24 cellular contexts compared by ENCODE assay signal in genomic region chr1:54345116-54345515, GRCh38.
"Had no signal": no experiment of that assay in that cellular context is flagged by ENCODE, and none has a peak within 500 bp of the region (broad histone marks: within the 10 kb centered on the region; RNA-seq: fewer than 3 reads in every experiment).

No MANE protein-coding gene starts in this region.

- H3K4me3 ChIP-seq: breast epithelium, skin epidermis, testis, vagina had no signal

- H3K27ac Mint-ChIP-seq: activated CD4-positive, alpha-beta memory T cell treated with anti-CD3 and anti-CD28 coated beads for 36 hours; activated CD4-positive, alpha-beta T cell treated with anti-CD3 and anti-CD28 coated beads, Interleukin-2, amount 10 ng/mL, durations not matched to agents 24 days and 14 days; activated T-helper 17 cell treated with anti-CD3 and anti-CD28 coated beads, Interleukin-2, amount 50 U/mL, for 72 hours had no signal

- H3K4me3 Mint-ChIP-seq: activated CD4-positive, alpha-beta memory T cell treated with anti-CD3 and anti-CD28 coated beads for 36 hours; activated CD4-positive, alpha-beta T cell treated with anti-CD3 and anti-CD28 coated beads, Interleukin-2, amount 10 ng/mL, durations not matched to agents 24 days and 14 days; activated T-cell treated with anti-CD3 and anti-CD28 coated beads, Interleukin-2, amount 50 U/mL, for 24 hours; activated T-helper 17 cell treated with anti-CD3 and anti-CD28 coated beads, Interleukin-2, amount 50 U/mL, for 72 hours; central memory CD8-positive, alpha-beta T cell; T-cell had no signal

- H3K36me3 ChIP-seq: breast epithelium, vagina had no signal

- DNase-seq: activated CD4-positive, alpha-beta memory T cell treated with anti-CD3 and anti-CD28 coated beads for 36 hours; activated CD4-positive, alpha-beta T cell treated with anti-CD3 and anti-CD28 coated beads, Interleukin-2, amount 10 ng/mL, durations not matched to agents 24 days and 14 days; activated CD4-positive, CD25-positive, alpha-beta regulatory T cell treated with anti-CD3 and anti-CD28 coated beads, Interleukin-2, amount 50 U/mL, for 72 hours; activated CD8-positive, alpha-beta memory T cell treated with anti-CD3 and anti-CD28 coated beads, Interleukin-2, amount 50 U/mL, for 48 hours; activated gamma-delta T cell treated with Interleukin-2 at 50 U/mL for 16 hours; activated naive CD4-positive, alpha-beta T cell treated with anti-CD3 and anti-CD28 coated beads, Interleukin-2, amount 50 U/mL, for 16 hours; activated T-cell treated with anti-CD3 and anti-CD28 coated beads, Interleukin-2, amount 50 U/mL, for 24 hours; effector CD4-positive, alpha-beta T cell; islet precursor cell; mammary epithelial cell; naive thymus-derived CD4-positive, alpha-beta T cell; stimulated activated CD4-positive, alpha-beta T cell treated with anti-CD3 and anti-CD28 coated beads, Interleukin-12 subunit alpha, Interleukin-12 subunit beta, amount 100 ng/mL, for 4 hours; stimulated activated CD4-positive, alpha-beta T cell treated with anti-CD3 and anti-CD28 coated beads, Interleukin-4, amount 100 ng/mL, for 1 hour; stimulated activated naive CD8-positive, alpha-beta T cell treated with anti-CD3 and anti-CD28 coated beads, Interleukin-15, Interleukin-2, amounts not matched to agents 100 U/mL and 50 U/mL, for 24 hours; T-cell; testis; trophoblast cell had no signal

- H3K27me3 ChIP-seq: breast epithelium, testis, vagina had no signal

- H3K36me3 Mint-ChIP-seq: activated CD4-positive, alpha-beta memory T cell treated with anti-CD3 and anti-CD28 coated beads for 36 hours had no signal

- H3K9me3 ChIP-seq: breast epithelium, testis, vagina had no signal

- H3K27me3 Mint-ChIP-seq: activated CD4-positive, alpha-beta memory T cell treated with anti-CD3 and anti-CD28 coated beads for 36 hours; activated CD4-positive, alpha-beta T cell treated with anti-CD3 and anti-CD28 coated beads, Interleukin-2, amount 10 ng/mL, durations not matched to agents 24 days and 14 days; activated T-cell treated with anti-CD3 and anti-CD28 coated beads, Interleukin-2, amount 50 U/mL, for 24 hours; activated T-helper 17 cell treated with anti-CD3 and anti-CD28 coated beads, Interleukin-2, amount 50 U/mL, for 72 hours; central memory CD8-positive, alpha-beta T cell; naive thymus-derived CD4-positive, alpha-beta T cell; T-cell had no signal

- ATAC-seq: activated T-helper 17 cell treated with anti-CD3 and anti-CD28 coated beads, Interleukin-2, amount 50 U/mL, for 72 hours; naive thymus-derived CD4-positive, alpha-beta T cell; sciatic nerve; stimulated activated naive CD8-positive, alpha-beta T cell treated with anti-CD3 and anti-CD28 coated beads, Interleukin-15, Interleukin-2, amounts not matched to agents 100 U/mL and 50 U/mL, for 24 hours; T-cell had no signal

- H3K9me3 Mint-ChIP-seq: activated CD4-positive, alpha-beta memory T cell treated with anti-CD3 and anti-CD28 coated beads for 36 hours; activated CD4-positive, alpha-beta T cell treated with anti-CD3 and anti-CD28 coated beads, Interleukin-2, amount 10 ng/mL, durations not matched to agents 24 days and 14 days; activated T-cell treated with anti-CD3 and anti-CD28 coated beads, Interleukin-2, amount 50 U/mL, for 24 hours; activated T-helper 17 cell treated with anti-CD3 and anti-CD28 coated beads, Interleukin-2, amount 50 U/mL, for 72 hours; central memory CD8-positive, alpha-beta T cell; T-cell had no signal

- H3K27ac ChIP-seq: breast epithelium, epithelial cell of prostate, skin epidermis, testis, vagina had no signal
